ENCODE assay signal across 9 cellular contexts in genomic region chr3:140922634-140923033, GRCh38. TPM values are rescaled to one million over a fixed set of nuclear protein-coding genes. Genes with fewer than 3 reads are reported as not detected.
DNase-seq lines count a peak whose midpoint lies in the region; ATAC-seq and TF ChIP-seq lines count a peak whose summit lies in the region.
"Had no signal": no experiment of that assay in that cellular context is flagged by ENCODE, and none has a peak within 500 bp of the region (broad histone marks: within the 10 kb centered on the region; RNA-seq: fewer than 3 reads in every experiment).

No MANE protein-coding gene starts in this region.

- no peaks in the 10 kb centered on the region for H3K27me3 ChIP-seq in RWPE2 (ENCODE audit: insufficient read depth, poor library complexity, severe bottlenecking)
- no peaks in the 10 kb centered on the region for H3K27me3 ChIP-seq in right atrium auricular region
- H3K27me3 ChIP-seq in ascending aorta = no peaks in the 10 kb centered on the region
- H3K27me3 ChIP-seq: SJCRH30 had no signal

- H3K36me3 ChIP-seq in RWPE2 (ENCODE audit: low read depth) = no peaks in the 10 kb centered on the region
- H3K36me3 ChIP-seq in right atrium auricular region = no peaks in the 10 kb centered on the region
- no peaks in the 10 kb centered on the region for H3K36me3 ChIP-seq in ascending aorta
- H3K36me3 ChIP-seq: SJCRH30 had no signal

- H3K4me1 ChIP-seq in RWPE2 (ENCODE audit: insufficient read depth, poor library complexity, severe bottlenecking) = no peaks in the 10 kb centered on the region
- peaks cover 0 to 6% of the 10 kb centered on the region in 2 donors for H3K4me1 ChIP-seq in right atrium auricular region
- no peaks in the 10 kb centered on the region for H3K4me1 ChIP-seq in ascending aorta
- H3K4me1 ChIP-seq: SJCRH30 had no signal

- TF ChIP-seq CTCF in RWPE2 (IDR thresholded peaks at IDR 0.05; ENCODE audit: poor library complexity, severe bottlenecking) (peak; percentile 60), right atrium auricular region (IDR thresholded peaks at IDR 0.05) (peak; percentile 32 to 54), ascending aorta (IDR thresholded peaks at IDR 0.05) (peak in 1 of 3 experiments; percentile 24)

- DNase-seq in AG08396 (ENCODE audit: low spot score) (peak; percentile 29), RWPE2 (ENCODE audit: low spot score) (no peak), right atrium auricular region (ENCODE audit: low spot score) (no peak), hippocampal formation (lab: John Stamatoyannopoulos, UW) (no peak), ascending aorta (ENCODE audit: low spot score in 2 of 2) (no peak)
- DNase-seq in stimulated activated CD4-positive, alpha-beta T cell treated with anti-CD3 and anti-CD28 coated beads, Interleukin-4, amount 100 ng/mL, for 4 hours = no peak
- DNase-seq in activated CD4-positive, alpha-beta T cell treated with anti-CD3 and anti-CD28 coated beads, Interleukin-2, amount 50 U/mL, for 4 hours = no peak

- ATAC-seq in GM18867 (IDR thresholded peaks at IDR 0.05; ENCODE audit: unreplicated experiment) (peak; percentile 61), RWPE2 (ENCODE audit: low read depth) (peak; percentile 76)

- no peak overlapping the region for H3K27ac ChIP-seq in RWPE2 (ENCODE audit: poor library complexity, severe bottlenecking)
- no peak overlapping the region for H3K27ac ChIP-seq in right atrium auricular region
- no peak overlapping the region for H3K27ac ChIP-seq in ascending aorta
- H3K27ac ChIP-seq: SJCRH30 had no signal

- H3K9me3 ChIP-seq in RWPE2 (ENCODE audit: severe bottlenecking) (no peaks in the 10 kb centered on the region), right atrium auricular region (no peaks in the 10 kb centered on the region), ascending aorta (no peaks in the 10 kb centered on the region)
- H3K9me3 ChIP-seq: SJCRH30 had no signal

- intact Hi-C loops in ascending aorta (cut with DNase I) = no loop called here

- H3K4me3 ChIP-seq in RWPE2 (ENCODE audit: severe bottlenecking) (no peak overlapping the region), right atrium auricular region (no peak overlapping the region), ascending aorta (no peak overlapping the region)
- H3K4me3 ChIP-seq: SJCRH30 had no signal

RNA-seq across cellular contexts. Expression of gene SLC25A36, which starts 19.0 kb away (rescaled TPM):
- total RNA-seq in right atrium auricular region (10 to 100 TPM; 31.0 to 78.8 TPM), ascending aorta (19.1 TPM)
